Comparison of ENCODE assay signal across 29 cellular contexts in the genomic region with DNA sequence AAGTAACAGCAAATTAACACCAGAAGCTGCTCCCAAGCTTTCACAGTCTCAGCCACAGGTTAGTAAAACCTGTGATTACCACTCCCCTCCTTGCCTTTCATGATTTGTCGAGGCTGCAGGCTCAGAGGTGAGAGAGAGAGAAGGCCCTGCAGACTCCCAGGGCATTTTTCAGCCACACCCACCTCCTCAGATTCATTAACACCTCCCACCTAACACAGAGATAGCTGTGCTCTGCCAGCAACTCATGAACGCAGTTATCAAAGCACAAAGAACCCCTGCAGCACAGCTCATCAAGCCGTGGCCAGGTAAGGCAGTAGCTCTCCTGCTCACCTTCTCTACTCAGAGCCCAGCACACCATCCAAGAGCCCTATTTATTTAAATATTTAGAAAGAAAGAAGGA. TPM values are rescaled to one million over a fixed set of nuclear protein-coding genes. Genes with fewer than 3 reads are reported as not detected.
"Had no signal": no experiment of that assay in that cellular context is flagged by ENCODE, and none has a peak within 500 bp of the region (broad histone marks: within the 10 kb centered on the region; RNA-seq: fewer than 3 reads in every experiment).

No MANE protein-coding gene starts in this region.

- H3K27ac ChIP-seq: brain microvascular endothelial cell, coronary artery, neural progenitor cell, parathyroid adenoma, psoas muscle, right atrium auricular region, suprapubic skin, tibial nerve had no signal

- H3K27ac Mint-ChIP-seq: activated CD4-positive, alpha-beta memory T cell treated with anti-CD3 and anti-CD28 coated beads, Interleukin-2, amount 10 ng/mL, durations not matched to agents 7 days and 5 days; activated CD4-positive, alpha-beta T cell treated with anti-CD3 and anti-CD28 coated beads, Interleukin-2, amount 10 ng/mL, durations not matched to agents 7 days and 5 days; activated T-cell treated with anti-CD3 and anti-CD28 coated beads, Interleukin-2, amount 50 U/mL, for 24 hours; effector memory CD8-positive, alpha-beta T cell; memory B cell; natural killer cell; neural progenitor cell; T-helper 17 cell had no signal

- H3K9me3 Mint-ChIP-seq: activated CD4-positive, alpha-beta memory T cell treated with anti-CD3 and anti-CD28 coated beads, Interleukin-2, amount 10 ng/mL, durations not matched to agents 7 days and 5 days; activated CD4-positive, alpha-beta T cell treated with anti-CD3 and anti-CD28 coated beads, Interleukin-2, amount 10 ng/mL, durations not matched to agents 7 days and 5 days; activated T-cell treated with anti-CD3 and anti-CD28 coated beads, Interleukin-2, amount 50 U/mL, for 24 hours; memory B cell had no signal

- H3K4me3 Mint-ChIP-seq: activated CD4-positive, alpha-beta memory T cell treated with anti-CD3 and anti-CD28 coated beads, Interleukin-2, amount 10 ng/mL, durations not matched to agents 7 days and 5 days; activated CD4-positive, alpha-beta T cell treated with anti-CD3 and anti-CD28 coated beads, Interleukin-2, amount 10 ng/mL, durations not matched to agents 7 days and 5 days; activated T-cell treated with anti-CD3 and anti-CD28 coated beads, Interleukin-2, amount 50 U/mL, for 24 hours; effector memory CD8-positive, alpha-beta T cell; memory B cell; natural killer cell; neural progenitor cell; T-helper 17 cell had no signal

- DNase-seq: activated CD4-positive, alpha-beta memory T cell treated with anti-CD3 and anti-CD28 coated beads, Interleukin-2, amount 10 ng/mL, durations not matched to agents 7 days and 5 days; activated CD4-positive, alpha-beta T cell treated with anti-CD3 and anti-CD28 coated beads for 1 hour; activated CD4-positive, alpha-beta T cell treated with anti-CD3 and anti-CD28 coated beads, Interleukin-2, amount 10 ng/mL, durations not matched to agents 7 days and 5 days; activated CD8-positive, alpha-beta memory T cell treated with anti-CD3 and anti-CD28 coated beads, Interleukin-2, amount 50 U/mL, for 48 hours; activated gamma-delta T cell; activated naive CD4-positive, alpha-beta T cell treated with anti-CD3 and anti-CD28 coated beads, Interleukin-2, amount 50 U/mL, for 16 hours; activated T-cell treated with anti-CD3 and anti-CD28 coated beads, Interleukin-2, amount 50 U/mL, for 24 hours; amniotic stem cell; brain microvascular endothelial cell; effector memory CD8-positive, alpha-beta T cell; foreskin fibroblast; head of caudate nucleus; hippocampal formation; left cardiac atrium; natural killer cell; occipital lobe; psoas muscle; stimulated activated naive CD4-positive, alpha-beta T cell; T-helper 17 cell; T1000 had no signal

- H3K9ac ChIP-seq: neural progenitor cell, parathyroid adenoma had no signal

- H3K4me2 ChIP-seq: neural progenitor cell had no signal

- H3K27me3 ChIP-seq: brain microvascular endothelial cell, neural progenitor cell, right atrium auricular region, suprapubic skin, tibial nerve had no signal

- H3K79me2 ChIP-seq: parathyroid adenoma had no signal

- H3K36me3 ChIP-seq: brain microvascular endothelial cell, neural progenitor cell, right atrium auricular region, suprapubic skin, tibial nerve had no signal

- H3K9me3 ChIP-seq: psoas muscle, right atrium auricular region, suprapubic skin, tibial nerve had no signal

- H2AFZ ChIP-seq: parathyroid adenoma had no signal

- H3K36me3 Mint-ChIP-seq: memory B cell, natural killer cell, neural progenitor cell had no signal

- H3K4me1 Mint-ChIP-seq: activated CD4-positive, alpha-beta memory T cell treated with anti-CD3 and anti-CD28 coated beads, Interleukin-2, amount 10 ng/mL, durations not matched to agents 7 days and 5 days; activated CD4-positive, alpha-beta T cell treated with anti-CD3 and anti-CD28 coated beads, Interleukin-2, amount 10 ng/mL, durations not matched to agents 7 days and 5 days; memory B cell; natural killer cell; neural progenitor cell; T-helper 17 cell had no signal

- H3K4me3 ChIP-seq: coronary artery, neural progenitor cell, psoas muscle, right atrium auricular region, suprapubic skin, tibial nerve had no signal

- ATAC-seq: effector memory CD8-positive, alpha-beta T cell; natural killer cell; psoas muscle; T-helper 17 cell had no signal

- H3K4me1 ChIP-seq: neural progenitor cell, parathyroid adenoma, psoas muscle, right atrium auricular region, suprapubic skin, tibial nerve had no signal

RNA-seq across cellular contexts. Expression of gene F13A1, which starts 27.1 kb away (rescaled TPM):
- total RNA-seq: activated CD4-positive, alpha-beta memory T cell treated with anti-CD3 and anti-CD28 coated beads, Interleukin-2, amount 10 ng/mL, durations not matched to agents 7 days and 5 days; activated CD4-positive, alpha-beta T cell treated with anti-CD3 and anti-CD28 coated beads, Interleukin-2, amount 10 ng/mL, durations not matched to agents 7 days and 5 days; endothelial cell of umbilical vein had no signal
- polyA plus RNA-seq: endothelial cell of umbilical vein, keratinocyte had no signal
